Comparison of ENCODE assay signal across 8 cellular contexts in genomic region chr4:143512978-143513313, GRCh38. TPM values are rescaled to one million over a fixed set of nuclear protein-coding genes. Genes with fewer than 3 reads are reported as not detected.
A peak's percentile ranks its signal among the peaks of the same experiment; 100 is the strongest.
DNase-seq lines count a peak whose midpoint lies in the region; ATAC-seq and TF ChIP-seq lines count a peak whose summit lies in the region.

No MANE protein-coding gene starts in this region.

- H3K9me3 ChIP-seq in parathyroid adenoma (ENCODE audit: control insufficient read depth, low read length) = no peaks in the 10 kb centered on the region

- peak overlapping the region; percentile 83 for H2AFZ ChIP-seq in parathyroid adenoma

- H3K27me3 ChIP-seq in parathyroid adenoma (ENCODE audit: control insufficient read depth, insufficient read depth, low read length) = no peaks in the 10 kb centered on the region

- TF ChIP-seq CTCF in epithelial cell of proximal tubule (conservative IDR thresholded peaks at IDR 0.05; ENCODE audit: low read depth, low read length) = no peak
- no peak for TF ChIP-seq CTCF in parathyroid adenoma (IDR thresholded peaks at IDR 0.05)

- peaks cover 22% of the 10 kb centered on the region for H3K79me2 ChIP-seq in parathyroid adenoma

- peaks cover 4% of the 10 kb centered on the region for H3K4me1 ChIP-seq in parathyroid adenoma

- ATAC-seq in GM18867 (IDR thresholded peaks at IDR 0.05; ENCODE audit: unreplicated experiment) = peak; percentile 43
- peak; percentile 29 for ATAC-seq in HG02840 (IDR thresholded peaks at IDR 0.05; ENCODE audit: low FRiP score, unreplicated experiment)
- ATAC-seq in SK-N-SH treated with all-trans-retinoic acid at 6 μM for 48 hours = peak; percentile 54

- H3K4me3 ChIP-seq in epithelial cell of proximal tubule (ENCODE audit: low read depth, low read length) (peak overlapping the region; percentile 75), parathyroid adenoma (ENCODE audit: low read depth, low read length) (peak overlapping the region; percentile 96)

- H3K36me3 ChIP-seq in parathyroid adenoma (ENCODE audit: control insufficient read depth, insufficient read depth, low read length) = no peaks in the 10 kb centered on the region

- H3K27ac ChIP-seq in parathyroid adenoma = peak overlapping the region; percentile 91

- no peak overlapping the region for H3K9ac ChIP-seq in parathyroid adenoma

- H3K4me2 ChIP-seq in parathyroid adenoma (ENCODE audit: low read length) = peak overlapping the region; percentile 94

- no peak for DNase-seq in epithelial cell of proximal tubule (ENCODE audit: low read depth)
- DNase-seq in stimulated activated CD4-positive, alpha-beta T cell treated with anti-CD3 and anti-CD28 coated beads, Interleukin-4, amount 100 ng/mL, for 1 hour = no peak
- DNase-seq in kidney tubule cell (ENCODE audit: low spot score) = no peak
- no peak for DNase-seq in midbrain (lab: John Stamatoyannopoulos, UW)

TF ChIP-seq in SK-N-SH treated with all-trans-retinoic acid at 6 μM for 48 hours, 23 proteins besides CTCF, POLR2A, EP300 and RAD21:
- no peak for TF ChIP-seq CSDC2 (CRISPR knock-in tag; IDR thresholded peaks at IDR 0.05)
- TF ChIP-seq SNAI2 (CRISPR knock-in tag; IDR thresholded peaks at IDR 0.05) = no peak
- TF ChIP-seq ZFP30 (CRISPR knock-in tag; IDR thresholded peaks at IDR 0.05) = no peak
- no peak for TF ChIP-seq ZNF565 (CRISPR knock-in tag; conservative IDR thresholded peaks at IDR 0.05; ENCODE audit: low read depth)
- TF ChIP-seq OSR1 (CRISPR knock-in tag; IDR thresholded peaks at IDR 0.05) = no peak
- TF ChIP-seq, protein P1, sequence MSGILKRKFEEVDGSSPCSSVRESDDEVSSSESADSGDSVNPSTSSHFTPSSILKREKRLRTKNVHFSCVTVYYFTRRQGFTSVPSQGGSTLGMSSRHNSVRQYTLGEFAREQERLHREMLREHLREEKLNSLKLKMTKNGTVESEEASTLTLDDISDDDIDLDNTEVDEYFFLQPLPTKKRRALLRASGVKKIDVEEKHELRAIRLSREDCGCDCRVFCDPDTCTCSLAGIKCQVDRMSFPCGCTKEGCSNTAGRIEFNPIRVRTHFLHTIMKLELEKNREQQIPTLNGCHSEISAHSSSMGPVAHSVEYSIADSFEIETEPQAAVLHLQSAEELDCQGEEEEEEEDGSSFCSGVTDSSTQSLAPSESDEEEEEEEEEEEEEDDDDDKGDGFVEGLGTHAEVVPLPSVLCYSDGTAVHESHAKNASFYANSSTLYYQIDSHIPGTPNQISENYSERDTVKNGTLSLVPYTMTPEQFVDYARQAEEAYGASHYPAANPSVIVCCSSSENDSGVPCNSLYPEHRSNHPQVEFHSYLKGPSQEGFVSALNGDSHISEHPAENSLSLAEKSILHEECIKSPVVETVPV (CRISPR knock-in tag; IDR thresholded peaks at IDR 0.05) = no peak
- TF ChIP-seq ZNF70 (CRISPR knock-in tag; IDR thresholded peaks at IDR 0.05) = no peak
- no peak for TF ChIP-seq TOX (CRISPR knock-in tag; IDR thresholded peaks at IDR 0.05; ENCODE audit: borderline replicate concordance)
- no peak for TF ChIP-seq GLIS3 (CRISPR knock-in tag; IDR thresholded peaks at IDR 0.05)
- TF ChIP-seq, protein P2, sequence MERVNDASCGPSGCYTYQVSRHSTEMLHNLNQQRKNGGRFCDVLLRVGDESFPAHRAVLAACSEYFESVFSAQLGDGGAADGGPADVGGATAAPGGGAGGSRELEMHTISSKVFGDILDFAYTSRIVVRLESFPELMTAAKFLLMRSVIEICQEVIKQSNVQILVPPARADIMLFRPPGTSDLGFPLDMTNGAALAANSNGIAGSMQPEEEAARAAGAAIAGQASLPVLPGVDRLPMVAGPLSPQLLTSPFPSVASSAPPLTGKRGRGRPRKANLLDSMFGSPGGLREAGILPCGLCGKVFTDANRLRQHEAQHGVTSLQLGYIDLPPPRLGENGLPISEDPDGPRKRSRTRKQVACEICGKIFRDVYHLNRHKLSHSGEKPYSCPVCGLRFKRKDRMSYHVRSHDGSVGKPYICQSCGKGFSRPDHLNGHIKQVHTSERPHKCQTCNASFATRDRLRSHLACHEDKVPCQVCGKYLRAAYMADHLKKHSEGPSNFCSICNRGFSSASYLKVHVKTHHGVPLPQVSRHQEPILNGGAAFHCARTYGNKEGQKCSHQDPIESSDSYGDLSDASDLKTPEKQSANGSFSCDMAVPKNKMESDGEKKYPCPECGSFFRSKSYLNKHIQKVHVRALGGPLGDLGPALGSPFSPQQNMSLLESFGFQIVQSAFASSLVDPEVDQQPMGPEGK (CRISPR knock-in tag; IDR thresholded peaks at IDR 0.05; ENCODE audit: borderline replicate concordance) = no peak
- TF ChIP-seq, protein P3, sequence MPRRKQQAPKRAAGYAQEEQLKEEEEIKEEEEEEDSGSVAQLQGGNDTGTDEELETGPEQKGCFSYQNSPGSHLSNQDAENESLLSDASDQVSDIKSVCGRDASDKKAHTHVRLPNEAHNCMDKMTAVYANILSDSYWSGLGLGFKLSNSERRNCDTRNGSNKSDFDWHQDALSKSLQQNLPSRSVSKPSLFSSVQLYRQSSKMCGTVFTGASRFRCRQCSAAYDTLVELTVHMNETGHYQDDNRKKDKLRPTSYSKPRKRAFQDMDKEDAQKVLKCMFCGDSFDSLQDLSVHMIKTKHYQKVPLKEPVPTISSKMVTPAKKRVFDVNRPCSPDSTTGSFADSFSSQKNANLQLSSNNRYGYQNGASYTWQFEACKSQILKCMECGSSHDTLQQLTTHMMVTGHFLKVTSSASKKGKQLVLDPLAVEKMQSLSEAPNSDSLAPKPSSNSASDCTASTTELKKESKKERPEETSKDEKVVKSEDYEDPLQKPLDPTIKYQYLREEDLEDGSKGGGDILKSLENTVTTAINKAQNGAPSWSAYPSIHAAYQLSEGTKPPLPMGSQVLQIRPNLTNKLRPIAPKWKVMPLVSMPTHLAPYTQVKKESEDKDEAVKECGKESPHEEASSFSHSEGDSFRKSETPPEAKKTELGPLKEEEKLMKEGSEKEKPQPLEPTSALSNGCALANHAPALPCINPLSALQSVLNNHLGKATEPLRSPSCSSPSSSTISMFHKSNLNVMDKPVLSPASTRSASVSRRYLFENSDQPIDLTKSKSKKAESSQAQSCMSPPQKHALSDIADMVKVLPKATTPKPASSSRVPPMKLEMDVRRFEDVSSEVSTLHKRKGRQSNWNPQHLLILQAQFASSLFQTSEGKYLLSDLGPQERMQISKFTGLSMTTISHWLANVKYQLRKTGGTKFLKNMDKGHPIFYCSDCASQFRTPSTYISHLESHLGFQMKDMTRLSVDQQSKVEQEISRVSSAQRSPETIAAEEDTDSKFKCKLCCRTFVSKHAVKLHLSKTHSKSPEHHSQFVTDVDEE (CRISPR knock-in tag; IDR thresholded peaks at IDR 0.05) = no peak
- TF ChIP-seq ZNF8 (CRISPR knock-in tag; IDR thresholded peaks at IDR 0.05) = no peak
- no peak for TF ChIP-seq ISL1 (CRISPR knock-in tag; IDR thresholded peaks at IDR 0.05)
- no peak for TF ChIP-seq ZC3H10 (CRISPR knock-in tag; IDR thresholded peaks at IDR 0.05)
- TF ChIP-seq, protein P4, sequence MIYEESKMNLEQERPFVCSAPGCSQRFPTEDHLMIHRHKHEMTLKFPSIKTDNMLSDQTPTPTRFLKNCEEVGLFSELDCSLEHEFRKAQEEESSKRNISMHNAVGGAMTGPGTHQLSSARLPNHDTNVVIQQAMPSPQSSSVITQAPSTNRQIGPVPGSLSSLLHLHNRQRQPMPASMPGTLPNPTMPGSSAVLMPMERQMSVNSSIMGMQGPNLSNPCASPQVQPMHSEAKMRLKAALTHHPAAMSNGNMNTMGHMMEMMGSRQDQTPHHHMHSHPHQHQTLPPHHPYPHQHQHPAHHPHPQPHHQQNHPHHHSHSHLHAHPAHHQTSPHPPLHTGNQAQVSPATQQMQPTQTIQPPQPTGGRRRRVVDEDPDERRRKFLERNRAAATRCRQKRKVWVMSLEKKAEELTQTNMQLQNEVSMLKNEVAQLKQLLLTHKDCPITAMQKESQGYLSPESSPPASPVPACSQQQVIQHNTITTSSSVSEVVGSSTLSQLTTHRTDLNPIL (CRISPR knock-in tag; IDR thresholded peaks at IDR 0.05; ENCODE audit: low read depth) = no peak
- no peak for TF ChIP-seq POU6F1 (CRISPR knock-in tag; IDR thresholded peaks at IDR 0.05; ENCODE audit: borderline replicate concordance, low read depth)
- no peak for TF ChIP-seq PPARA (CRISPR knock-in tag; IDR thresholded peaks at IDR 0.05; ENCODE audit: borderline replicate concordance)
- TF ChIP-seq RARB (CRISPR knock-in tag; IDR thresholded peaks at IDR 0.05) = no peak

RNA-seq across cellular contexts. Expression of gene SMARCA5, which starts 0.6 kb away (rescaled TPM):
- total RNA-seq in epithelial cell of proximal tubule = 39.0 and 39.5 TPM in 2 replicates
